8 cellular contexts compared by ENCODE assay signal in the genomic region with DNA sequence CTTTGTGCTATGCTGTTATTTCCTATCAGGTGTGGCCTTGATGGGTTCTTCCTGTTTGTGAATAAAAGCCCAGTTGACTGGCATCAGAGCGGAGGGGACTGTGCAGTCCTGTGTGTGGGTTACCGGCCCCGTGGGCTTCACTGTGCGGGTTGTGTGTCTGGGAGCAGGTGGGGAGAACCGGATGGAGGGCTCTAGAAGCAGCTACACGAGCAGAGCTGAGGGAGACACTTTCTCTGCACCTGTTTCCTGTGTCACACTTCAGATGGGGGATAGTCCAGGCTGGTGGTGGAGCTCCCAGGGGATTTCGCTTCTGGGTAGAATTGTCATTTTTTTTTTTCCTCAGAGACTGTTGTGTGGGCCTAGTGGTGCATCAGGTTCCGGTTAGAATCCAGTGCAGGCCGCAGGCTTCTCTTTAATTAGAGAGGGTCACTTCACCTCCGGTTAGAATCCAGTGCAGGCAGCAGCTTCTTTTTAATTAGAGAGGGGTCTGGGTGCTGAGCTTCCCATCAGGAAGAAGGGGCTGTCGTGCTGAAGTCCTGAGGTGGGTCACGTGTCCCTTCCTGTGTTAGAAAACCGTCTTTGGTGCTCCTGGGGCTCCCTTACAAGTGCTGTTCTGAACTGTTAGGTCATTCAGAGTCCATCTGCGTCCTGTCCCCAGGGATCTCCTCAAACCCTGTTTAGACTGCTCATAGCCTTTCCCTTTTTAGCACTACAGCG.
DNase-seq lines count a peak whose midpoint lies in the region; ATAC-seq and TF ChIP-seq lines count a peak whose summit lies in the region.

No MANE protein-coding gene starts in this region.

- intact Hi-C loops in MCF 10A (cut with micrococcal nuclease) (no loop called here), breast epithelium (cut with DNase I; ENCODE audit: low total_unique reads) (no loop called here), body of pancreas (cut with DNase I) (no loop called here)

- BruUV-seq in MCF 10A (replicated peaks; lab: Mats Ljungman, UMichigan), result no TSS peak

- H3K4me3 ChIP-seq in breast epithelium (no peak overlapping the region), fibroblast of mammary gland (ENCODE audit: control insufficient read depth, low read depth, low read length) (no peak overlapping the region), body of pancreas (no peak overlapping the region)

- H3K36me3 ChIP-seq in breast epithelium (no peaks in the 10 kb centered on the region), body of pancreas (replicated peaks in 1 of 2; ENCODE audit: insufficient read depth in 1 of 2, low read depth in 2 of 2) (no peaks in the 10 kb centered on the region)

- 70 to 76% methylated on average over 15 of the region's 15 CpGs for WGBS in body of pancreas, 2 donors

- peak overlapping the region; percentile 49 for H3K27ac Mint-ChIP-seq in MCF 10A (ENCODE audit: low read depth, unreplicated experiment)
- H3K27ac Mint-ChIP-seq in stimulated activated naive CD8-positive, alpha-beta T cell treated with anti-CD3 and anti-CD28 coated beads, Interleukin-15, amount 100 ng/mL, for 72 hours, result peak overlapping the region; percentile 15 to 91

- H3K27ac ChIP-seq in breast epithelium (peak overlapping the region in 1 of 2 donors; percentile 23), body of pancreas (no peak overlapping the region)

- H3K27me3 ChIP-seq in breast epithelium, result no peaks in the 10 kb centered on the region
- no peaks in the 10 kb centered on the region for H3K27me3 ChIP-seq in body of pancreas

- H3K4me1 ChIP-seq in breast epithelium (peaks cover 9 to 11% of the 10 kb centered on the region in 2 donors), body of pancreas (peaks cover 23% of the 10 kb centered on the region)

- ATAC-seq in HG02943 (IDR thresholded peaks at IDR 0.05; ENCODE audit: low read depth, unreplicated experiment) (peak; percentile 92), body of pancreas (no peak)
- peak; percentile 79 for ATAC-seq in stimulated activated naive CD8-positive, alpha-beta T cell treated with anti-CD3 and anti-CD28 coated beads, Interleukin-15, amount 100 ng/mL, for 72 hours

- H3K4me3 Mint-ChIP-seq in MCF 10A (ENCODE audit: unreplicated experiment), result no peak overlapping the region
- H3K4me3 Mint-ChIP-seq in stimulated activated naive CD8-positive, alpha-beta T cell treated with anti-CD3 and anti-CD28 coated beads, Interleukin-15, amount 100 ng/mL, for 72 hours, result peak overlapping the region; percentile 84 to 87

- TF ChIP-seq CTCF in MCF 10A (IDR thresholded peaks at IDR 0.05; ENCODE audit: unreplicated experiment) (no peak), breast epithelium (IDR thresholded peaks at IDR 0.05) (no peak), fibroblast of mammary gland (conservative IDR thresholded peaks at IDR 0.05; ENCODE audit: control insufficient read depth, insufficient read depth, low read depth, low read length) (no peak), body of pancreas (IDR thresholded peaks at IDR 0.05) (no peak)

- no peaks in the 10 kb centered on the region for H3K27me3 Mint-ChIP-seq in MCF 10A (ENCODE audit: insufficient read depth, unreplicated experiment)
- H3K27me3 Mint-ChIP-seq in stimulated activated naive CD8-positive, alpha-beta T cell treated with anti-CD3 and anti-CD28 coated beads, Interleukin-15, amount 100 ng/mL, for 72 hours, result no peaks in the 10 kb centered on the region

- H3K9me3 Mint-ChIP-seq in MCF 10A (ENCODE audit: unreplicated experiment), result no peaks in the 10 kb centered on the region
- no peaks in the 10 kb centered on the region for H3K9me3 Mint-ChIP-seq in stimulated activated naive CD8-positive, alpha-beta T cell treated with anti-CD3 and anti-CD28 coated beads, Interleukin-15, amount 100 ng/mL, for 72 hours

- peaks cover 12% of the 10 kb centered on the region for H3K36me3 Mint-ChIP-seq in MCF 10A (ENCODE audit: insufficient read depth, unreplicated experiment)

- DNase-seq in MCF 10A (ENCODE audit: unreplicated experiment) (no peak), breast epithelium (ENCODE audit: low spot score in 2 of 2) (no peak), SHP77 treated with DMSO at 0.1 percent for 48 hours (lab: John Stamatoyannopoulos, UW) (peak; percentile 86), fibroblast of mammary gland (ENCODE audit: low read depth) (peak; percentile 32), NCI-H1417 treated with DMSO at 0.1 percent for 48 hours (lab: John Stamatoyannopoulos, UW) (no peak), body of pancreas (no peak)
- peak in 1 of 2 donors; percentile 51 for DNase-seq in stimulated activated naive CD8-positive, alpha-beta T cell treated with anti-CD3 and anti-CD28 coated beads, Interleukin-15, amount 100 ng/mL, for 72 hours

- H3K9me3 ChIP-seq in breast epithelium (no peaks in the 10 kb centered on the region), body of pancreas (no peaks in the 10 kb centered on the region)

- POLR2A ChIA-PET in MCF 10A (lab: Yijun Ruan, JAX), result no interaction called here

- H3K4me1 Mint-ChIP-seq in MCF 10A (ENCODE audit: insufficient read depth, unreplicated experiment), result peaks cover 18% of the 10 kb centered on the region
- H3K4me1 Mint-ChIP-seq in stimulated activated naive CD8-positive, alpha-beta T cell treated with anti-CD3 and anti-CD28 coated beads, Interleukin-15, amount 100 ng/mL, for 72 hours, result peaks cover 100% of the 10 kb centered on the region

- TF ChIP-seq POLR2A in breast epithelium (IDR thresholded peaks at IDR 0.05), result no peak
- TF ChIP-seq POLR2A in body of pancreas (IDR thresholded peaks at IDR 0.05), result no peak

- CTCF ChIA-PET in MCF 10A (lab: Yijun Ruan, JAX), result interaction anchor here (0.5 to 1.4 kb wide), 2 partner anchors 20 to 781 kb away, joined by 5 read pairs; no protein-coding TSS in a partner anchor

Comparison
In these comparisons a context has a peak if more than half of its experiments do, and no peak if none do; other contexts are left out.
1. DNase-seq: peak in SHP77 treated with DMSO at 0.1 percent for 48 hours (single experiment) and fibroblast of mammary gland (single experiment); none in MCF 10A (single experiment), breast epithelium (0 of 2), NCI-H1417 treated with DMSO at 0.1 percent for 48 hours (single experiment) and body of pancreas (0 of 4).